ENCODE assay signal across 2 cellular contexts in the genomic region with DNA sequence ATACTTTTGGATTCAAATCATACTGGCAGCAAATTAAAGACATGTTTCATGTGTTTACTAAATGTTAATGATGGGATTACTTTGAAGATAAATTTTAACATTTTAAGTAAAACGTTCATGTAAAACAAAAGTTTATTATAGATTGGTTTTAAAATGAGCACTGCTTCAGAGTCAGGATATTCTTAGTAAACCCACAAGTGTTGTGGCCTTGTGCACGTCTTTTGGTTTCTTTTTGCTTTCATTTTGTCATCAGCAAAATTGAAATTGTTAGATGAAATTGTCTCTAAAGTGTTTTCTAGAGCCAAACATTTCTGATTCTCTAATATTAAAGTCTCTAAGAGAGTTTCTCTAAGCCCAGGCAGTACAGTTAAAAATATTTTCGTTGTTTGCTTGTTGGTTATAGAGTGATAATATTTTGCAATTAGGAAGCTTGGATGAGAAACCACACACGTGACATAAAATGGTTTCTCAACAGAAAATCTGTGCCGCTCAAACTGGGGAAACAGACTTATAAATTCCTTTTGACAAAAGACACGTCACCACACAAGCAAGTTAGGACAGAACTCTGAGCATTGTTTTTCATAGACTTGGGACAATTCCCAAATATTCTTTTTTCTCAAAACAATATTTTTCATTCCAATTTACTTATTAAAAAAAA.
TF ChIP-seq lines count a peak whose summit lies in the region.

No MANE protein-coding gene starts in this region.

TF ChIP-seq in SK-N-SH, 30 proteins besides CTCF, POLR2A, EP300 and RAD21 (continued from another document):
- TF ChIP-seq RFX5 (IDR thresholded peaks at IDR 0.05; ENCODE audit: low read length), result no peak
- no peak for TF ChIP-seq FOXM1 (IDR thresholded peaks at IDR 0.05; ENCODE audit: low read depth)
- TF ChIP-seq MXI1 (IDR thresholded peaks at IDR 0.05; ENCODE audit: low read depth, low read length), result no peak
- no peak for TF ChIP-seq TCF12 (IDR thresholded peaks at IDR 0.05)
- TF ChIP-seq RCOR1 (IDR thresholded peaks at IDR 0.05; ENCODE audit: low read length), result no peak
- no peak for TF ChIP-seq SIN3A (IDR thresholded peaks at IDR 0.05; ENCODE audit: borderline replicate concordance, low read depth, low read length)
- no peak for TF ChIP-seq RXRA (IDR thresholded peaks at IDR 0.05; ENCODE audit: borderline replicate concordance, low read depth)

TF ChIP-seq in SK-N-SH treated with all-trans-retinoic acid at 6 μM for 48 hours, 23 proteins besides CTCF, POLR2A, EP300 and RAD21:
- TF ChIP-seq, protein P1, sequence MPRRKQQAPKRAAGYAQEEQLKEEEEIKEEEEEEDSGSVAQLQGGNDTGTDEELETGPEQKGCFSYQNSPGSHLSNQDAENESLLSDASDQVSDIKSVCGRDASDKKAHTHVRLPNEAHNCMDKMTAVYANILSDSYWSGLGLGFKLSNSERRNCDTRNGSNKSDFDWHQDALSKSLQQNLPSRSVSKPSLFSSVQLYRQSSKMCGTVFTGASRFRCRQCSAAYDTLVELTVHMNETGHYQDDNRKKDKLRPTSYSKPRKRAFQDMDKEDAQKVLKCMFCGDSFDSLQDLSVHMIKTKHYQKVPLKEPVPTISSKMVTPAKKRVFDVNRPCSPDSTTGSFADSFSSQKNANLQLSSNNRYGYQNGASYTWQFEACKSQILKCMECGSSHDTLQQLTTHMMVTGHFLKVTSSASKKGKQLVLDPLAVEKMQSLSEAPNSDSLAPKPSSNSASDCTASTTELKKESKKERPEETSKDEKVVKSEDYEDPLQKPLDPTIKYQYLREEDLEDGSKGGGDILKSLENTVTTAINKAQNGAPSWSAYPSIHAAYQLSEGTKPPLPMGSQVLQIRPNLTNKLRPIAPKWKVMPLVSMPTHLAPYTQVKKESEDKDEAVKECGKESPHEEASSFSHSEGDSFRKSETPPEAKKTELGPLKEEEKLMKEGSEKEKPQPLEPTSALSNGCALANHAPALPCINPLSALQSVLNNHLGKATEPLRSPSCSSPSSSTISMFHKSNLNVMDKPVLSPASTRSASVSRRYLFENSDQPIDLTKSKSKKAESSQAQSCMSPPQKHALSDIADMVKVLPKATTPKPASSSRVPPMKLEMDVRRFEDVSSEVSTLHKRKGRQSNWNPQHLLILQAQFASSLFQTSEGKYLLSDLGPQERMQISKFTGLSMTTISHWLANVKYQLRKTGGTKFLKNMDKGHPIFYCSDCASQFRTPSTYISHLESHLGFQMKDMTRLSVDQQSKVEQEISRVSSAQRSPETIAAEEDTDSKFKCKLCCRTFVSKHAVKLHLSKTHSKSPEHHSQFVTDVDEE (CRISPR knock-in tag; IDR thresholded peaks at IDR 0.05), result no peak
- no peak for TF ChIP-seq OSR1 (CRISPR knock-in tag; IDR thresholded peaks at IDR 0.05)
TF ChIP-seq in SK-N-SH treated with all-trans-retinoic acid at 6 μM for 48 hours: peak in this region for 0.
